In the genomic region with DNA sequence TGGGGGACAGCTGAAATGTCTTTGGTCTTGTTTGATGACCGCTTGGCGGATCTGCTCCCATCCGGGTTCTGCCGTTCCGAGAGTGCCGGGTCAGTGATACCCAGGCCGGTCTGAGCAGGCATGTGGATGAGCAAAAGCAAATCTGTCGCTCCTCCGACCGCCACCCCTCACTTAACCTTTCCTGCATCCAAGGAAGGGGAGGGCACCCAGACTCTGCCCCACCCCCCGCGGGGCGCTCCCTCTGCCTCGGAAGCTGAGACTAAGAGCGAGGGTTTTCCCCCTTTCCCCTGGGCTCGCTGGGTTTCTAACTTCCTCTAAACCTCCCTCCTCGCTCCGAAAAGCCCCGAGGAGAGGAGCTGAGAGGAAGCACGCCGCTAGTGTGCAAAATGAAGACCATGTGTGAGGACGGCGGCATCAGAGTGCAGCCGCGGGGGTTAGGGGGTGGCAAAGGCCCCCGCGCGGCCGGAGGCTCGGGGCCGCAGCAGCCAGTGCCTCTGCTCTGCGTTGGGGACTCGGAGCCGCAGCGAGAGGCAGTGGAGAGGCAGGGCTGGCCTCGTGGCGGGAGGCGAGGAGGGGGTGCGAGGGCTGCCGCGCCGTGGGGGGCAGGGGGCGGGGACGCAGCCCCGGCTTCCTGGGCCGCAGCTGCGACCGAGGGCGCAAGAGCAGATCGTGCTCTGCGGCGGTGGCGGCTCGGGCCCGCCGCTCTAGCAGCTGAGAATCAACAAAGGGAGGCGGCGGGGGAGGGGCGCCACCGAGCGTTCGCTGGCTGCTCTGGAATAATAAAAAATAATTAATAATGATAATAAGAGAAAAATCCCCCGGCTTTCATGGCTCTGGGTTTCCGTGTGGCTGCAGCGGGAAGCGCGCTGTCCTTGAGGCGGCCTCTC, we compare ENCODE assay signal across 8 cellular contexts. TPM values are rescaled to one million over a fixed set of nuclear protein-coding genes. Genes with fewer than 3 reads are reported as not detected.
DNase-seq lines count a peak whose midpoint lies in the region; ATAC-seq and TF ChIP-seq lines count a peak whose summit lies in the region.

No MANE protein-coding gene starts in this region.

- intact Hi-C loops in activated CD4-positive, alpha-beta T cell treated with anti-CD3 and anti-CD28 coated beads for 36 hours (cut with DNase I, micrococcal nuclease): loop anchor here (1.0 to 5.0 kb wide), 7 partner anchors 16 to 141 kb away; no protein-coding TSS in a partner anchor
- intact Hi-C loops in mucosa of descending colon (cut with DNase I, micrococcal nuclease): loop anchor here in 1 of 2 donors (10.0 kb wide), 1 partner anchor 59 kb away; the partner anchor contains the start of gene BCOR

- peak overlapping the region; percentile 73 for H2AFZ ChIP-seq in DND-41 (ENCODE audit: low read depth, low read length)

- no peaks in the 10 kb centered on the region for H3K79me2 ChIP-seq in DND-41 (ENCODE audit: insufficient read depth, low read length)

- POLR2A ChIA-PET in activated CD4-positive, alpha-beta T cell treated with anti-CD3 and anti-CD28 coated beads for 36 hours (lab: Charles Lee): interaction anchor here (0.6 kb wide), 1 partner anchor 49 kb away, joined by 3 read pairs; no protein-coding TSS in a partner anchor

- no peaks in the 10 kb centered on the region for H3K9me3 Mint-ChIP-seq in activated CD4-positive, alpha-beta T cell treated with anti-CD3 and anti-CD28 coated beads for 36 hours (ENCODE audit: low read depth)

- H3K4me3 ChIP-seq in DND-41 (ENCODE audit: low read depth in 1 of 2, low read length in 2 of 2) (peak overlapping the region; percentile 30 to 61; a peak in 3 of 4 replicates), NB4 (ENCODE audit: low read depth, low read length) (peak overlapping the region; percentile 59), endocrine pancreas (ENCODE audit: control insufficient read depth, insufficient read depth, low read length) (no peak overlapping the region), mucosa of descending colon (no peak overlapping the region), thymus (ENCODE audit: low read length) (peak overlapping the region; percentile 51)

- H3K27me3 ChIP-seq in DND-41 (ENCODE audit: insufficient read depth, low read length, poor library complexity) (peaks cover 12% of the 10 kb centered on the region), endocrine pancreas (ENCODE audit: control insufficient read depth, insufficient read depth, low read length) (no peaks in the 10 kb centered on the region), thymus (ENCODE audit: control insufficient read depth, insufficient read depth) (no peaks in the 10 kb centered on the region)

- H3K36me3 Mint-ChIP-seq in activated CD4-positive, alpha-beta T cell treated with anti-CD3 and anti-CD28 coated beads for 36 hours (ENCODE audit: low read depth): peaks cover 8% of the 10 kb centered on the region

- no peaks in the 10 kb centered on the region for H4K20me1 ChIP-seq in DND-41 (ENCODE audit: insufficient read depth, low read length)

- peak overlapping the region; percentile 89 for H3K9ac ChIP-seq in DND-41 (ENCODE audit: low read depth, low read length)
- H3K9ac ChIP-seq in endocrine pancreas (ENCODE audit: control insufficient read depth, insufficient read depth, low read length): peak overlapping the region; percentile 51

- peak overlapping the region; percentile 37 for H3K27ac Mint-ChIP-seq in activated CD4-positive, alpha-beta T cell treated with anti-CD3 and anti-CD28 coated beads for 36 hours

- H3K9me3 ChIP-seq in DND-41 (ENCODE audit: insufficient read depth, low read length, severe bottlenecking): no peaks in the 10 kb centered on the region
- no peaks in the 10 kb centered on the region for H3K9me3 ChIP-seq in endocrine pancreas (ENCODE audit: control insufficient read depth, low read length)
- no peaks in the 10 kb centered on the region for H3K9me3 ChIP-seq in mucosa of descending colon
- no peaks in the 10 kb centered on the region for H3K9me3 ChIP-seq in thymus (ENCODE audit: control insufficient read depth)

- H3K27ac ChIP-seq in DND-41 (ENCODE audit: low read length) (peak overlapping the region; percentile 78), thymus (ENCODE audit: low read depth) (peak overlapping the region; percentile 49)

- H3K36me3 ChIP-seq in DND-41 (ENCODE audit: insufficient read depth, low read length): no peaks in the 10 kb centered on the region
- no peaks in the 10 kb centered on the region for H3K36me3 ChIP-seq in endocrine pancreas (ENCODE audit: control insufficient read depth, insufficient read depth, low read length)
- H3K36me3 ChIP-seq in mucosa of descending colon (ENCODE audit: low read depth): no peaks in the 10 kb centered on the region
- H3K36me3 ChIP-seq in thymus (ENCODE audit: control insufficient read depth, insufficient read depth): no peaks in the 10 kb centered on the region

- no peaks in the 10 kb centered on the region for H3K27me3 Mint-ChIP-seq in activated CD4-positive, alpha-beta T cell treated with anti-CD3 and anti-CD28 coated beads for 36 hours

- no peak for TF ChIP-seq CTCF in DND-41 (IDR thresholded peaks at IDR 0.05; ENCODE audit: borderline replicate concordance, extremely low read depth, low read length, poor library complexity, severe bottlenecking)
- TF ChIP-seq CTCF in NB4 (IDR thresholded peaks at IDR 0.05; ENCODE audit: low read depth, low read length): no peak
- TF ChIP-seq CTCF in mucosa of descending colon (IDR thresholded peaks at IDR 0.05): no peak

- TF ChIP-seq POLR2A in NB4 (IDR thresholded peaks at IDR 0.05; ENCODE audit: extremely low read depth, insufficient read length): peak; percentile 41

- ATAC-seq in DND-41 (ENCODE audit: insufficient read depth, low read depth) (peak; percentile 52), GM21528 (IDR thresholded peaks at IDR 0.05; ENCODE audit: low FRiP score, unreplicated experiment) (peak; percentile 51), mucosa of descending colon (peak; percentile 54)
- ATAC-seq in activated CD4-positive, alpha-beta T cell treated with anti-CD3 and anti-CD28 coated beads for 36 hours: peak; percentile 82

- peak overlapping the region; percentile 92 for H3K4me2 ChIP-seq in DND-41 (ENCODE audit: insufficient read depth, low read length)

- H3K4me1 ChIP-seq in DND-41 (ENCODE audit: insufficient read depth, low read length): peaks cover 68% of the 10 kb centered on the region
- no peaks in the 10 kb centered on the region for H3K4me1 ChIP-seq in endocrine pancreas (ENCODE audit: control insufficient read depth, insufficient read depth, low read length)
- peaks cover 6% of the 10 kb centered on the region for H3K4me1 ChIP-seq in mucosa of descending colon (ENCODE audit: low read depth)
- H3K4me1 ChIP-seq in thymus (ENCODE audit: control insufficient read depth, insufficient read depth, low read length): peaks cover 11% of the 10 kb centered on the region

- peaks cover 13% of the 10 kb centered on the region for H3K4me1 Mint-ChIP-seq in activated CD4-positive, alpha-beta T cell treated with anti-CD3 and anti-CD28 coated beads for 36 hours

- WGBS in thymus: under 1% methylated on average over 68 of the region's 68 CpGs

- peak overlapping the region; percentile 70 for H3K4me3 Mint-ChIP-seq in activated CD4-positive, alpha-beta T cell treated with anti-CD3 and anti-CD28 coated beads for 36 hours

- DNase-seq in DND-41 (peak; percentile 79), NB4 (ENCODE audit: low read depth) (peak; percentile 92), mucosa of descending colon (peak; percentile 64 to 81 (median 72)), medulla oblongata (ENCODE audit: extremely low spot score) (no peak)
- peak; percentile 87 for DNase-seq in activated CD4-positive, alpha-beta T cell treated with anti-CD3 and anti-CD28 coated beads for 36 hours

- CTCF ChIA-PET in activated CD4-positive, alpha-beta T cell treated with anti-CD3 and anti-CD28 coated beads for 36 hours (lab: Charles Lee): interaction anchor here (0.6 to 1.2 kb wide), 2 partner anchors 24 to 57 kb away, joined by 3 to 4 read pairs; no protein-coding TSS in a partner anchor

RNA-seq across cellular contexts. Expression of gene BCOR, which starts 55.8 kb away (rescaled TPM):
- total RNA-seq in activated CD4-positive, alpha-beta T cell treated with anti-CD3 and anti-CD28 coated beads for 36 hours: 10 to 100 TPM; 34.7 to 51.1 TPM
- 10 to 100 TPM; 18.7 to 26.3 (median 23.6) TPM for total RNA-seq in mucosa of descending colon
- polyA plus RNA-seq in thymus: 24.4 TPM

Comparison
In these comparisons a context has a peak if more than half of its experiments do, and no peak if none do; other contexts are left out.
1. H3K4me3 ChIP-seq: peak in DND-41 (2 of 2), NB4 (single experiment) and thymus (single experiment); none in endocrine pancreas (single experiment) and mucosa of descending colon (single experiment).
2. Peak in every context shown above with its lines, with median percentiles within 50 percentile points of each other: ATAC-seq.